ENCODE assay signal across 12 cellular contexts in genomic region chr5:80516826-80517225, GRCh38. TPM values are rescaled to one million over a fixed set of nuclear protein-coding genes. Genes with fewer than 3 reads are reported as not detected.
DNase-seq lines count a peak whose midpoint lies in the region; ATAC-seq and TF ChIP-seq lines count a peak whose summit lies in the region.
"Had no signal": no experiment of that assay in that cellular context is flagged by ENCODE, and none has a peak within 500 bp of the region (broad histone marks: within the 10 kb centered on the region; RNA-seq: fewer than 3 reads in every experiment).

No MANE protein-coding gene starts in this region.

- ATAC-seq in PC-3: peak; percentile 100
- no peak for ATAC-seq in GM21367 (IDR thresholded peaks at IDR 0.05; ENCODE audit: unreplicated experiment)
- ATAC-seq: left colon had no signal

- 0 out of 2 replicates have a peak overlapping the region, but pooled peaks have one; percentile 17 for H3K4me2 ChIP-seq in PC-3 (ENCODE audit: low read length)

- no peaks in the 10 kb centered on the region for H3K9me2 ChIP-seq in PC-3 (replicated peaks; ENCODE audit: low read length)

- CTCF ChIA-PET in PC-3 (lab: Charles Lee): no interaction called here

- no peaks in the 10 kb centered on the region for H3K79me2 ChIP-seq in PC-3 (ENCODE audit: low read length)

- no peaks in the 10 kb centered on the region for H3F3A ChIP-seq in PC-3 (ENCODE audit: low read length, unreplicated experiment)

- H2AFZ ChIP-seq in PC-3 (ENCODE audit: low read length): no peak overlapping the region

- intact Hi-C loops in PC-3 (cut with micrococcal nuclease): loop anchor here (1.0 kb wide), 1 partner anchor 29 kb away; the partner anchor contains the start of gene FAM151B

- H3K27ac ChIP-seq in PC-3 (ENCODE audit: low read length): no peak overlapping the region
- H3K27ac ChIP-seq: SK-N-MC, skin epidermis had no signal

- no peak for TF ChIP-seq CTCF in PC-3 (conservative IDR thresholded peaks at IDR 0.05; ENCODE audit: low read depth, low read length)
- no peak for TF ChIP-seq CTCF in fibroblast of pulmonary artery (IDR thresholded peaks at IDR 0.05; ENCODE audit: low read length, missing control alignments)

- no peaks in the 10 kb centered on the region for H3K9me3 ChIP-seq in PC-3 (ENCODE audit: low read length)

- DNase-seq in stimulated activated CD4-positive, alpha-beta T cell treated with anti-CD3 and anti-CD28 coated beads, Interleukin-15, amount 100 ng/mL, for 24 hours: peak; percentile 55
- no peak for DNase-seq in stimulated activated CD4-positive, alpha-beta T cell treated with anti-CD3 and anti-CD28 coated beads, Interleukin-4, amount 100 ng/mL, for 1 hour
- peak; percentile 83 for DNase-seq in PC-3
- peak; percentile 87 for DNase-seq in fibroblast of pulmonary artery (ENCODE audit: low read depth)
- DNase-seq in stromal cell of bone marrow (ENCODE audit: low read depth): peak; percentile 15
- DNase-seq in globus pallidus (ENCODE audit: low spot score): no peak
- DNase-seq in hepatic stellate cell (ENCODE audit: low spot score): no peak
- DNase-seq: DMS153, left colon had no signal

- H3K4me1 ChIP-seq in PC-3 (ENCODE audit: insufficient read depth, low read length): peaks cover 7% of the 10 kb centered on the region

- POLR2A ChIA-PET in PC-3 (lab: Charles Lee; ENCODE audit: unreplicated experiment): no interaction called here

- no peaks in the 10 kb centered on the region for H3K27me3 ChIP-seq in PC-3 (ENCODE audit: low read length)

- no peak overlapping the region for H3K9ac ChIP-seq in PC-3 (ENCODE audit: low read length)

- no peak overlapping the region for H3K4me3 ChIP-seq in PC-3 (ENCODE audit: low read length)
- no peak overlapping the region for H3K4me3 ChIP-seq in fibroblast of pulmonary artery (replicated peaks; ENCODE audit: low read depth, low read length)
- H3K4me3 ChIP-seq: SK-N-MC, skin epidermis had no signal

- H3K36me3 ChIP-seq in PC-3 (ENCODE audit: low read depth, low read length): no peaks in the 10 kb centered on the region

- no peaks in the 10 kb centered on the region for H4K20me1 ChIP-seq in PC-3 (ENCODE audit: low read length)

- no TSS peak for BruUV-seq in PC-3 (replicated peaks; lab: Mats Ljungman, UMichigan)

RNA-seq across cellular contexts. Expression of gene FAM151B, which starts 28.9 kb away (rescaled TPM):
- 1.7 and 2.3 TPM in 2 replicates for total RNA-seq in PC-3 (2014; rRNA removed)

RNA-seq across cellular contexts. Expression of gene ANKRD34B, which starts 53.3 kb away (rescaled TPM):
- not detected in 2 replicates for total RNA-seq in PC-3 (2014; rRNA removed)
- total RNA-seq: left colon had no signal

Comparison
In these comparisons a context has a peak if more than half of its experiments do, and no peak if none do; other contexts are left out.
1. DNase-seq: peak in stimulated activated CD4-positive, alpha-beta T cell treated with anti-CD3 and anti-CD28 coated beads, Interleukin-15, amount 100 ng/mL, for 24 hours (single experiment), PC-3 (single experiment), fibroblast of pulmonary artery (single experiment) and stromal cell of bone marrow (single experiment); none in stimulated activated CD4-positive, alpha-beta T cell treated with anti-CD3 and anti-CD28 coated beads, Interleukin-4, amount 100 ng/mL, for 1 hour (single experiment), globus pallidus (single experiment) and hepatic stellate cell (single experiment).